Comparison of ENCODE assay signal across 8 cellular contexts in the genomic region with DNA sequence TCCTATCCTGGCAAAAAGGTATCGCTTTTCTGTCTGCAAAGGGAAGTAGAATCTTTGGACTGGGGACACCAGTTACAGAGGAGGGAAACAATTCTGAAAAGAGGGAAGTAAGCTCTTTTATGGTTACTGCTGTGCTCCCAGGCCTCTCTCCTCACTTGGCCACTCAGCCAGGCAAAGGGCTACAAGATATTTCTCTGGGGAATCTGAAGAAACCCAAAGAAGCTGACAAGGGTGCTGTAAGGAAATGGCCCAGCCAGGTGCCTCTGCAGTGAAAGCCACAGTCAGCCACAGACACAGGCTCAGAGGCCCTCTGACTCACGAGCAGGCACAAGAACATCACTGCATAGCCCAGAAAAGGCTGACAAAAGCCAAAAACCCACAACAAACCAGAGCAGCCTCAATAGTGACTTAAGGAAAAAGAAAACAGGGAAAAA.
DNase-seq lines count a peak whose midpoint lies in the region; ATAC-seq lines count a peak whose summit lies in the region.

No MANE protein-coding gene starts in this region.

- peaks cover 43 to 59% of the 10 kb centered on the region in 2 donors for H3K4me1 Mint-ChIP-seq in effector memory CD8-positive, alpha-beta T cell (ENCODE audit: low read depth in 2 of 2)

- no peaks in the 10 kb centered on the region for H3K27me3 Mint-ChIP-seq in effector memory CD8-positive, alpha-beta T cell

- ATAC-seq in GM19043 (IDR thresholded peaks at IDR 0.05; ENCODE audit: low read depth, unreplicated experiment) (peak; percentile 51), HG03565 (IDR thresholded peaks at IDR 0.05; ENCODE audit: unreplicated experiment) (peak; percentile 40)
- peak; percentile 86 for ATAC-seq in effector memory CD8-positive, alpha-beta T cell (replicated peaks)

- peaks cover 4% of the 10 kb centered on the region for H3K36me3 Mint-ChIP-seq in effector memory CD8-positive, alpha-beta T cell (ENCODE audit: insufficient read depth)

- DNase-seq in activated CD4-positive, alpha-beta T cell treated with anti-CD3 and anti-CD28 coated beads for 1 hour, result peak; percentile 58
- peak; percentile 41 to 53 (median 52) for DNase-seq in effector memory CD8-positive, alpha-beta T cell
- peak in 3 of 4 experiments; percentile 23 to 48 (median 41) for DNase-seq in stimulated activated CD4-positive, alpha-beta T cell treated with anti-CD3 and anti-CD28 coated beads, Interleukin-1b, Interleukin-23, amount 100 ng/mL, for 24 hours (ENCODE audit: low read depth in 4 of 4, low spot score in 1 of 4)
- DNase-seq in retina (no peak), DMS114 treated with DMSO at 0.1 percent for 48 hours (lab: John Stamatoyannopoulos, UW; ENCODE audit: unreplicated experiment) (no peak), NCI-H187 treated with DMSO at 0.1 percent for 48 hours (lab: John Stamatoyannopoulos, UW) (no peak)

- H3K9me3 Mint-ChIP-seq in effector memory CD8-positive, alpha-beta T cell, result no peaks in the 10 kb centered on the region

- peak overlapping the region; percentile 20 to 36 for H3K4me3 Mint-ChIP-seq in effector memory CD8-positive, alpha-beta T cell

- peak overlapping the region; percentile 88 to 93 for H3K27ac Mint-ChIP-seq in effector memory CD8-positive, alpha-beta T cell

Comparison
In these comparisons a context has a peak if more than half of its experiments do, and no peak if none do; other contexts are left out.
1. DNase-seq: peak in activated CD4-positive, alpha-beta T cell treated with anti-CD3 and anti-CD28 coated beads for 1 hour (single experiment), effector memory CD8-positive, alpha-beta T cell (3 of 3) and stimulated activated CD4-positive, alpha-beta T cell treated with anti-CD3 and anti-CD28 coated beads, Interleukin-1b, Interleukin-23, amount 100 ng/mL, for 24 hours (3 of 4); none in retina (single experiment), DMS114 treated with DMSO at 0.1 percent for 48 hours (single experiment) and NCI-H187 treated with DMSO at 0.1 percent for 48 hours (single experiment).
2. Peak in every context shown above with its lines, with median percentiles within 50 percentile points of each other: ATAC-seq.